8 cellular contexts compared by ENCODE assay signal in genomic region chr2:112645396-112646101, GRCh38. TPM values are rescaled to one million over a fixed set of nuclear protein-coding genes. Genes with fewer than 3 reads are reported as not detected.
DNase-seq lines count a peak whose midpoint lies in the region; ATAC-seq and TF ChIP-seq lines count a peak whose summit lies in the region.

TSS of gene SLC20A1 (plus strand) at chr2:112645939. CDS start at chr2:112646829, 890 bp downstream.

- DNase-seq in AML-193 (lab: John Stamatoyannopoulos, UW), result peak; percentile 90 to 91
- peak; percentile 90 for DNase-seq in NCI-H510A (lab: John Stamatoyannopoulos, UW)
- DNase-seq in activated CD4-positive, alpha-beta T cell treated with anti-CD3 and anti-CD28 coated beads for 24 hours (ENCODE audit: low read depth in 2 of 2), result peak; percentile 97
- DNase-seq in chondrocyte (ENCODE audit: low spot score), result peak; percentile 96
- DNase-seq in kidney glomerular epithelial cell (lab: John Stamatoyannopoulos, UW), result peak; percentile 70
- DNase-seq in stimulated activated CD4-positive, alpha-beta T cell treated with anti-CD3 and anti-CD28 coated beads, Interleukin-1b, Interleukin-23, amount 100 ng/mL, for 24 hours (ENCODE audit: low read depth in 4 of 4, low spot score in 1 of 4), result peak; percentile 96 to 99 (median 98)

- peak within 1 kb of the TSS; percentile 91 for H3K4me3 Mint-ChIP-seq in chondrocyte (ENCODE audit: unreplicated experiment)

- H3K36me3 Mint-ChIP-seq in chondrocyte (ENCODE audit: low read depth), result peaks cover 16% of the 10 kb centered on the region

- no peaks in the 10 kb centered on the region for H3K9me3 Mint-ChIP-seq in chondrocyte (ENCODE audit: low read depth)

- peak within 1 kb of the TSS; percentile 89 for H3K27ac Mint-ChIP-seq in chondrocyte (ENCODE audit: unreplicated experiment)

- peak; percentile 92 for ATAC-seq in GM19035 (IDR thresholded peaks at IDR 0.05; ENCODE audit: unreplicated experiment)
- peak; percentile 89 for ATAC-seq in HG03354 (IDR thresholded peaks at IDR 0.05; ENCODE audit: poor library complexity, severe bottlenecking, unreplicated experiment)

- peaks cover 69% of the 10 kb centered on the region for H3K4me1 Mint-ChIP-seq in chondrocyte (ENCODE audit: low read depth)

- H3K27me3 Mint-ChIP-seq in chondrocyte (ENCODE audit: low read depth), result no peaks in the 10 kb centered on the region

- peak; percentile 62 for TF ChIP-seq CTCF in chondrocyte (IDR thresholded peaks at IDR 0.05)

RNA-seq across cellular contexts. Expression of gene SLC20A1, which starts in this region (rescaled TPM):
- total RNA-seq in chondrocyte, result 62.2 to 94.5 TPM (median 63.0 TPM) in 3 replicates

Comparison
In these comparisons a context has a peak if more than half of its experiments do, and no peak if none do; other contexts are left out.
1. Peak in every context shown above with its lines: DNase-seq and ATAC-seq.